10 cellular contexts compared by ENCODE assay signal in genomic region chr22:41238570-41239442, GRCh38. TPM values are rescaled to one million over a fixed set of nuclear protein-coding genes. Genes with fewer than 3 reads are reported as not detected.
DNase-seq lines count a peak whose midpoint lies in the region; ATAC-seq and TF ChIP-seq lines count a peak whose summit lies in the region.
"Had no signal": no experiment of that assay in that cellular context is flagged by ENCODE, and none has a peak within 500 bp of the region (broad histone marks: within the 10 kb centered on the region; RNA-seq: fewer than 3 reads in every experiment).

No MANE protein-coding gene starts in this region.

- H3K36me3 Mint-ChIP-seq in Calu3 (ENCODE audit: insufficient read depth, unreplicated experiment) (peaks cover 51% of the 10 kb centered on the region), T-helper 17 cell (ENCODE audit: low read depth) (no peaks in the 10 kb centered on the region)

- H3K27me3 ChIP-seq in esophagus muscularis mucosa (no peaks in the 10 kb centered on the region), sigmoid colon (no peaks in the 10 kb centered on the region)
- H3K27me3 ChIP-seq: cardiac muscle cell had no signal

- WGBS in esophagus muscularis mucosa, result 90% methylated on average over 25 of the region's 32 CpGs
- WGBS in sigmoid colon, 2 donors, result 80 to 93% methylated on average over 32 of the region's 32 CpGs

- TF ChIP-seq EP300 in esophagus muscularis mucosa (IDR thresholded peaks at IDR 0.05) (no peak), sigmoid colon (IDR thresholded peaks at IDR 0.05) (no peak)

- no peak for DNase-seq in Calu3
- no peak for DNase-seq in T-helper 17 cell
- DNase-seq in esophagus muscularis mucosa (ENCODE audit: extremely low spot score), result no peak
- DNase-seq in sigmoid colon, result no peak
- no peak for DNase-seq in NCI-H2081 (lab: John Stamatoyannopoulos, UW)
- no peak for DNase-seq in NCI-H82 treated with DMSO at 0.1 percent for 48 hours (lab: John Stamatoyannopoulos, UW; ENCODE audit: unreplicated experiment)
- DNase-seq in DMS79 treated with DMSO at 0.1 percent for 48 hours (lab: John Stamatoyannopoulos, UW), result no peak
- DNase-seq: NCI-H2029 treated with DMSO at 0.1 percent for 48 hours had no signal

- TF ChIP-seq CTCF in Calu3 (IDR thresholded peaks at IDR 0.05; ENCODE audit: unreplicated experiment), result no peak
- TF ChIP-seq CTCF in esophagus muscularis mucosa (IDR thresholded peaks at IDR 0.05), result no peak
- no peak for TF ChIP-seq CTCF in sigmoid colon (IDR thresholded peaks at IDR 0.05)

- no peak for TF ChIP-seq POLR2A in esophagus muscularis mucosa (IDR thresholded peaks at IDR 0.05; ENCODE audit: low read depth)
- TF ChIP-seq POLR2A in sigmoid colon (IDR thresholded peaks at IDR 0.05), result no peak

- H3K4me1 ChIP-seq in esophagus muscularis mucosa (peaks cover 23 to 29% (median 25%) of the 10 kb centered on the region in 4 donors), sigmoid colon (peaks cover 0 to 25% (median 22%) of the 10 kb centered on the region in 4 donors)

- CTCF ChIA-PET in Calu3 (lab: Charles Lee), result interaction anchor here (0.6 to 2.0 kb wide), 4 partner anchors 16 to 316 kb away, joined by 3 to 51 read pairs (median 6); no protein-coding TSS in a partner anchor

- H3K4me1 Mint-ChIP-seq in Calu3 (ENCODE audit: low read depth, unreplicated experiment), result no peaks in the 10 kb centered on the region
- H3K4me1 Mint-ChIP-seq in T-helper 17 cell, result peaks cover 7% of the 10 kb centered on the region

- intact Hi-C loops in Calu3 (cut with micrococcal nuclease; ENCODE audit: unreplicated experiment) (loop anchor here (5.0 kb wide), 1 partner anchor 317 kb away; no protein-coding TSS in a partner anchor), esophagus muscularis mucosa (cut with DNase I) (no loop called here), sigmoid colon (cut with DNase I) (no loop called here)

- no peaks in the 10 kb centered on the region for H3K9me3 ChIP-seq in T-helper 17 cell (ENCODE audit: control insufficient read depth, low read length, poor library complexity, severe bottlenecking)
- no peaks in the 10 kb centered on the region for H3K9me3 ChIP-seq in esophagus muscularis mucosa
- no peaks in the 10 kb centered on the region for H3K9me3 ChIP-seq in sigmoid colon

- H3K9me3 Mint-ChIP-seq in Calu3 (ENCODE audit: low read depth, unreplicated experiment), result no peaks in the 10 kb centered on the region

- no TSS peak for BruUV-seq in Calu3 (replicated peaks; lab: Mats Ljungman, UMichigan)

- H3K4me3 Mint-ChIP-seq in Calu3 (ENCODE audit: low read depth, unreplicated experiment) (peak overlapping the region; percentile 3), T-helper 17 cell (peak overlapping the region; percentile 93)

- H3K27me3 Mint-ChIP-seq in Calu3 (ENCODE audit: unreplicated experiment), result no peaks in the 10 kb centered on the region
- no peaks in the 10 kb centered on the region for H3K27me3 Mint-ChIP-seq in T-helper 17 cell

- H3K27ac Mint-ChIP-seq in Calu3 (ENCODE audit: unreplicated experiment) (peak overlapping the region; percentile 2), T-helper 17 cell (no peak overlapping the region)

- ATAC-seq in T-helper 17 cell (no peak), GM18498 (IDR thresholded peaks at IDR 0.05; ENCODE audit: unreplicated experiment) (no peak)

- peak overlapping the region in 3 of 4 donors; percentile 16 to 69 (median 62) for H3K27ac ChIP-seq in esophagus muscularis mucosa (replicated peaks in 1 of 4)
- H3K27ac ChIP-seq in sigmoid colon, result peak overlapping the region in 3 of 4 donors; percentile 51 to 60 (median 54)
- H3K27ac ChIP-seq: cardiac muscle cell had no signal

- H3K36me3 ChIP-seq in esophagus muscularis mucosa (no peaks in the 10 kb centered on the region), sigmoid colon (no peaks in the 10 kb centered on the region)
- H3K36me3 ChIP-seq: cardiac muscle cell had no signal

- H3K4me3 ChIP-seq in esophagus muscularis mucosa (peak overlapping the region; percentile 54 to 64 (median 58)), sigmoid colon (peak overlapping the region in 2 of 4 donors; percentile 49 to 61)
- H3K4me3 ChIP-seq: cardiac muscle cell had no signal

RNA-seq across cellular contexts. Expression of gene CHADL, which starts 1.9 kb away (rescaled TPM):
- 0.73 and 1.5 TPM in 2 replicates for total RNA-seq in Calu3 (2022)
- 1 to 10 TPM; 1.6 to 3.5 TPM for total RNA-seq in T-helper 17 cell
- 10 to 100 TPM in 2 of 4 donors, 1 to 10 TPM in 2; 7.5 to 13.2 (median 10.3) TPM for total RNA-seq in esophagus muscularis mucosa
- 10 to 100 TPM in 3 of 4 donors, 1 to 10 TPM in 1; 3.3 to 25.5 (median 16.5) TPM for total RNA-seq in sigmoid colon
- 1 to 10 TPM in 2 of 3 donors, under 1 TPM in 1; 0.46 to 4.2 (median 2.1) TPM for polyA plus RNA-seq in sigmoid colon

RNA-seq across cellular contexts. Expression of gene L3MBTL2, which starts 33.7 kb away (rescaled TPM):
- total RNA-seq in Calu3 (2022), result 27.0 and 28.2 TPM in 2 replicates
- total RNA-seq in T-helper 17 cell, result 10 to 100 TPM; 28.9 to 31.1 TPM
- 10 to 100 TPM; 17.4 to 29.9 (median 22.4) TPM for total RNA-seq in esophagus muscularis mucosa
- 10 to 100 TPM in 3 of 4 donors, 1 to 10 TPM in 1; 9.9 to 19.0 (median 15.1) TPM for total RNA-seq in sigmoid colon
- polyA plus RNA-seq in sigmoid colon, result 10 to 100 TPM in 1 of 3 donors, 1 to 10 TPM in 2; 7.2 to 17.8 (median 7.8) TPM

RNA-seq across cellular contexts. Expression of gene RANGAP1, which starts 47.2 kb away (rescaled TPM):
- total RNA-seq in Calu3 (2022), result 189 and 194 TPM in 2 replicates
- total RNA-seq in T-helper 17 cell, result 100 to 1,000 TPM; 114 to 142 TPM
- 10 to 100 TPM; 39.9 to 87.9 (median 65.5) TPM for total RNA-seq in esophagus muscularis mucosa
- 10 to 100 TPM; 24.5 to 41.3 (median 33.2) TPM for total RNA-seq in sigmoid colon
- polyA plus RNA-seq in sigmoid colon, result 10 to 100 TPM; 18.7 to 64.8 (median 19.8) TPM
